Comparison of ENCODE assay signal across 1 cellular context in the genomic region with DNA sequence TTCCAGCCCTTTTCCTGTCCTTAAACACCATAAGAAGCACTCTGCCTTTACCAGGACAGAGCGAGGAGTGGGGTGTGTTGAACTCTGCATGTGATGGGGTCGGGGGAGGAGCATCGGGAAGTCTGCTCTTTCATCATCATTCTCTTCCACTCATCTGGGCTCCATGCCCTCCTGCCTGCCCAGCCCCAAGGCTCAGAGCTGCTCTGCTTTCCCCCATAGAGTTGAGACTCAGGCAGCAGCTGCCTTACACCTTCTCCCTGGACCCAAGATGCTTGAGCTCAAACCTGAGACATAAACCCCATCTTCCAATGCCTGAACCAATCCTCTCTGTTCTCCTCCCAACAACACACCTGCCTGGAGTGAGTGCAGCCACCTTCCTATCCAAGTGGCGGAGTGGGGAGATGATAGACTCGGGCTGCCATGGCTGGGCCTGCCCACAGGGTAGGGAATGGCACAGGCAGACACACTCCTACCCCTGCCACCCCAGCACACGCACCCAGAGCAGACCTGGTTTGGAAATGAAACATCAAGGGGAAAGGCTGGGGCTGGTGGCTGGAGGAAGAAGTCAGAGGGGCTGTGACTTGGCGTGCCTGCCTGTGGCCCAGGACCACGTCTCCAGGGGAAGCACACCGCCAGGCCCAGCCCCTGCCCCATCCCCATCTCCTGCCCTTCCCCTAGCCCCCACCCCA.
TF ChIP-seq lines count a peak whose summit lies in the region.

No MANE protein-coding gene starts in this region.

TF ChIP-seq in HepG2, 621 proteins besides CTCF, POLR2A, EP300 and RAD21:
- no peak for TF ChIP-seq ARNTL (CRISPR knock-in tag; IDR thresholded peaks at IDR 0.05)
- TF ChIP-seq, protein P1, sequence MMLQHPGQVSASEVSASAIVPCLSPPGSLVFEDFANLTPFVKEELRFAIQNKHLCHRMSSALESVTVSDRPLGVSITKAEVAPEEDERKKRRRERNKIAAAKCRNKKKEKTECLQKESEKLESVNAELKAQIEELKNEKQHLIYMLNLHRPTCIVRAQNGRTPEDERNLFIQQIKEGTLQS (CRISPR knock-in tag; IDR thresholded peaks at IDR 0.05) = 0 out of 2 replicates have a peak, but pooled peaks have one; percentile 29
- TF ChIP-seq, protein P2, sequence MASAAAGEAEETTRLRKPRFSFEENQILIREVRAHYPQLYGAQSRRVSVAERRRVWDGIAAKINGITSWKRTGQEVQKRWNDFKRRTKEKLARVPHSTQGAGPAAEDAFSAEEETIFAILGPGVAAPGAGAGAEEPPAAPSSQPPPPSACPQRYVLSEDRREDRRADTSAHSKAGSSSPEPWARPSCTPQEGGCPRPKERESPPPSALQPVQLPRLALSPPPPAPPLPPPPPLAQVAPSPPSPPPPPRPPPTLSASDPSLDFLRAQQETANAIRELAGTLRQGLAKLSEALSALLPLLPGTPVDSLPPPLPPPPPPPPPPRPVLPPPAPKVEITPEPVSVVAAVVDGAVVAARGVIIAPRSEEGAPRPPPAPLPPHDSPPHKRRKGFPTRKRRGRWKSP (CRISPR knock-in tag; IDR thresholded peaks at IDR 0.05) = no peak
- no peak for TF ChIP-seq KDM4B (CRISPR knock-in tag; IDR thresholded peaks at IDR 0.05)
